In genomic region chr13:24254151-24254810, GRCh38 we compare ENCODE assay signal across 9 cellular contexts. TPM values are rescaled to one million over a fixed set of nuclear protein-coding genes. Genes with fewer than 3 reads are reported as not detected.
DNase-seq lines count a peak whose midpoint lies in the region; ATAC-seq and TF ChIP-seq lines count a peak whose summit lies in the region.
"Had no signal": no experiment of that assay in that cellular context is flagged by ENCODE, and none has a peak within 500 bp of the region (broad histone marks: within the 10 kb centered on the region; RNA-seq: fewer than 3 reads in every experiment).

No MANE protein-coding gene starts in this region.

- no peak for TF ChIP-seq POLR2A in GM18505 (IDR thresholded peaks at IDR 0.05; ENCODE audit: borderline replicate concordance, extremely low read depth, insufficient read depth, insufficient read length)

- no peaks in the 10 kb centered on the region for H3K27me3 Mint-ChIP-seq in activated naive CD8-positive, alpha-beta T cell treated with anti-CD3 and anti-CD28 coated beads for 36 hours

- peaks cover 7% of the 10 kb centered on the region for H3K4me1 ChIP-seq in osteoblast (ENCODE audit: insufficient read depth, low read length)

- H3K9me3 Mint-ChIP-seq in activated naive CD8-positive, alpha-beta T cell treated with anti-CD3 and anti-CD28 coated beads for 36 hours = no peaks in the 10 kb centered on the region

- H4K20me1 ChIP-seq in osteoblast (ENCODE audit: insufficient read depth, low read length) = no peaks in the 10 kb centered on the region

- DNase-seq in T follicular helper cell (ENCODE audit: low read depth) = peak; percentile 67
- peak; percentile 69 for DNase-seq in activated naive CD8-positive, alpha-beta T cell treated with anti-CD3 and anti-CD28 coated beads for 36 hours
- peak; percentile 88 for DNase-seq in osteoblast (ENCODE audit: insufficient read length, low spot score, missing footprints)
- no peak for DNase-seq in NCI-H1436 treated with DMSO at 0.1 percent for 48 hours (lab: John Stamatoyannopoulos, UW)
- no peak for DNase-seq in G401 (ENCODE audit: low spot score)
- DNase-seq in D341Med (ENCODE audit: low spot score) = no peak
- DNase-seq: SW 1271 had no signal

- H3K27me3 ChIP-seq in osteoblast (ENCODE audit: insufficient read depth, low read length) = no peaks in the 10 kb centered on the region

- H3K4me3 Mint-ChIP-seq in activated naive CD8-positive, alpha-beta T cell treated with anti-CD3 and anti-CD28 coated beads for 36 hours = peak overlapping the region; percentile 88

- in situ Hi-C loops in G401 (cut with HindIII; ENCODE audit: low sequenced_read_pairs) = no loop called here

- H3K4me3 ChIP-seq in osteoblast (ENCODE audit: insufficient read depth, low read length) = no peak overlapping the region

- H3K9me3 ChIP-seq in osteoblast (ENCODE audit: low read depth, low read length) = no peaks in the 10 kb centered on the region

- H3K36me3 Mint-ChIP-seq in activated naive CD8-positive, alpha-beta T cell treated with anti-CD3 and anti-CD28 coated beads for 36 hours = peaks cover 70% of the 10 kb centered on the region

- H3K36me3 ChIP-seq in osteoblast (ENCODE audit: insufficient read depth, low read length) = no peaks in the 10 kb centered on the region

- H3K27ac Mint-ChIP-seq in activated naive CD8-positive, alpha-beta T cell treated with anti-CD3 and anti-CD28 coated beads for 36 hours = peak overlapping the region; percentile 97

- peak overlapping the region; percentile 45 for H3K4me2 ChIP-seq in osteoblast (ENCODE audit: insufficient read depth, low read length)

- no peak for TF ChIP-seq CTCF in osteoblast (IDR thresholded peaks at IDR 0.05; ENCODE audit: extremely low read depth, low read depth, low read length)

- H2AFZ ChIP-seq in osteoblast (ENCODE audit: low read length) = peak overlapping the region; percentile 77

- H3K79me2 ChIP-seq in osteoblast (ENCODE audit: insufficient read depth, low read length) = no peaks in the 10 kb centered on the region

- H3K27ac ChIP-seq in osteoblast (ENCODE audit: low read depth, low read length) = peak overlapping the region; percentile 38

- peak; percentile 59 for ATAC-seq in GM18505 (IDR thresholded peaks at IDR 0.05; ENCODE audit: unreplicated experiment)
- no peak for ATAC-seq in HG02798 (IDR thresholded peaks at IDR 0.05; ENCODE audit: poor library complexity, unreplicated experiment)

- H3K4me1 Mint-ChIP-seq in activated naive CD8-positive, alpha-beta T cell treated with anti-CD3 and anti-CD28 coated beads for 36 hours = peaks cover 79% of the 10 kb centered on the region

RNA-seq across cellular contexts. Expression of gene C1QTNF9, which starts 55.1 kb away (rescaled TPM):
- not detected for total RNA-seq in activated naive CD8-positive, alpha-beta T cell treated with anti-CD3 and anti-CD28 coated beads for 36 hours
- total RNA-seq in osteoblast = under 0.01 TPM in 1 of 2 replicates, not detected in the other
- total RNA-seq in G401 (2014; rRNA removed; shearing (Covaris generic)) = not detected in 2 replicates

Comparison
In these comparisons a context has a peak if more than half of its experiments do, and no peak if none do; other contexts are left out.
1. DNase-seq: peak in T follicular helper cell (single experiment), activated naive CD8-positive, alpha-beta T cell treated with anti-CD3 and anti-CD28 coated beads for 36 hours (single experiment) and osteoblast (single experiment); none in NCI-H1436 treated with DMSO at 0.1 percent for 48 hours (single experiment), G401 (single experiment) and D341Med (single experiment).